Comparison of ENCODE assay signal across 1 cellular context in genomic region chr10:109931153-109931552, GRCh38.
TF ChIP-seq lines count a peak whose summit lies in the region.

No MANE protein-coding gene starts in this region.

TF ChIP-seq in GM23338, 12 proteins besides CTCF, POLR2A, EP300 and RAD21 (continued from another document):
- TF ChIP-seq, protein P1, sequence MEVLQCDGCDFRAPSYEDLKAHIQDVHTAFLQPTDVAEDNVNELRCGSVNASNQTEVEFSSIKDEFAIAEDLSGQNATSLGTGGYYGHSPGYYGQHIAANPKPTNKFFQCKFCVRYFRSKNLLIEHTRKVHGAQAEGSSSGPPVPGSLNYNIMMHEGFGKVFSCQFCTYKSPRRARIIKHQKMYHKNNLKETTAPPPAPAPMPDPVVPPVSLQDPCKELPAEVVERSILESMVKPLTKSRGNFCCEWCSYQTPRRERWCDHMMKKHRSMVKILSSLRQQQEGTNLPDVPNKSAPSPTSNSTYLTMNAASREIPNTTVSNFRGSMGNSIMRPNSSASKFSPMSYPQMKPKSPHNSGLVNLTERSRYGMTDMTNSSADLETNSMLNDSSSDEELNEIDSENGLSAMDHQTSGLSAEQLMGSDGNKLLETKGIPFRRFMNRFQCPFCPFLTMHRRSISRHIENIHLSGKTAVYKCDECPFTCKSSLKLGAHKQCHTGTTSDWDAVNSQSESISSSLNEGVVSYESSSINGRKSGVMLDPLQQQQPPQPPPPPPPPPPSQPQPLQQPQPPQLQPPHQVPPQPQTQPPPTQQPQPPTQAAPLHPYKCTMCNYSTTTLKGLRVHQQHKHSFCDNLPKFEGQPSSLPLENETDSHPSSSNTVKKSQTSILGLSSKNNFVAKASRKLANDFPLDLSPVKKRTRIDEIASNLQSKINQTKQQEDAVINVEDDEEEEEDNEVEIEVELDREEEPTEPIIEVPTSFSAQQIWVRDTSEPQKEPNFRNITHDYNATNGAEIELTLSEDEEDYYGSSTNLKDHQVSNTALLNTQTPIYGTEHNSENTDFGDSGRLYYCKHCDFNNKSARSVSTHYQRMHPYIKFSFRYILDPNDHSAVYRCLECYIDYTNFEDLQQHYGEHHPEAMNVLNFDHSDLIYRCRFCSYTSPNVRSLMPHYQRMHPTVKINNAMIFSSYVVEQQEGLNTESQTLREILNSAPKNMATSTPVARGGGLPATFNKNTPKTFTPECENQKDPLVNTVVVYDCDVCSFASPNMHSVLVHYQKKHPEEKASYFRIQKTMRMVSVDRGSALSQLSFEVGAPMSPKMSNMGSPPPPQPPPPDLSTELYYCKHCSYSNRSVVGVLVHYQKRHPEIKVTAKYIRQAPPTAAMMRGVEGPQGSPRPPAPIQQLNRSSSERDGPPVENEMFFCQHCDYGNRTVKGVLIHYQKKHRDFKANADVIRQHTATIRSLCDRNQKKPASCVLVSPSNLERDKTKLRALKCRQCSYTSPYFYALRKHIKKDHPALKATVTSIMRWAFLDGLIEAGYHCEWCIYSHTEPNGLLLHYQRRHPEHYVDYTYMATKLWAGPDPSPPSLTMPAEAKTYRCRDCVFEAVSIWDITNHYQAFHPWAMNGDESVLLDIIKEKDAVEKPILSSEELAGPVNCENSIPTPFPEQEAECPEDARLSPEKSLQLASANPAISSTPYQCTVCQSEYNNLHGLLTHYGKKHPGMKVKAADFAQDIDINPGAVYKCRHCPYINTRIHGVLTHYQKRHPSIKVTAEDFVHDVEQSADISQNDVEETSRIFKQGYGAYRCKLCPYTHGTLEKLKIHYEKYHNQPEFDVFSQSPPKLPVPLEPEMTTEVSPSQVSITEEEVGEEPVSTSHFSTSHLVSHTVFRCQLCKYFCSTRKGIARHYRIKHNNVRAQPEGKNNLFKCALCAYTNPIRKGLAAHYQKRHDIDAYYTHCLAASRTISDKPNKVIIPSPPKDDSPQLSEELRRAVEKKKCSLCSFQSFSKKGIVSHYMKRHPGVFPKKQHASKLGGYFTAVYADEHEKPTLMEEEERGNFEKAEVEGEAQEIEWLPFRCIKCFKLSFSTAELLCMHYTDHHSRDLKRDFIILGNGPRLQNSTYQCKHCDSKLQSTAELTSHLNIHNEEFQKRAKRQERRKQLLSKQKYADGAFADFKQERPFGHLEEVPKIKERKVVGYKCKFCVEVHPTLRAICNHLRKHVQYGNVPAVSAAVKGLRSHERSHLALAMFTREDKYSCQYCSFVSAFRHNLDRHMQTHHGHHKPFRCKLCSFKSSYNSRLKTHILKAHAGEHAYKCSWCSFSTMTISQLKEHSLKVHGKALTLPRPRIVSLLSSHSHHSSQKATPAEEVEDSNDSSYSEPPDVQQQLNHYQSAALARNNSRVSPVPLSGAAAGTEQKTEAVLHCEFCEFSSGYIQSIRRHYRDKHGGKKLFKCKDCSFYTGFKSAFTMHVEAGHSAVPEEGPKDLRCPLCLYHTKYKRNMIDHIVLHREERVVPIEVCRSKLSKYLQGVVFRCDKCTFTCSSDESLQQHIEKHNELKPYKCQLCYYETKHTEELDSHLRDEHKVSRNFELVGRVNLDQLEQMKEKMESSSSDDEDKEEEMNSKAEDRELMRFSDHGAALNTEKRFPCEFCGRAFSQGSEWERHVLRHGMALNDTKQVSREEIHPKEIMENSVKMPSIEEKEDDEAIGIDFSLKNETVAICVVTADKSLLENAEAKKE (CRISPR knock-in tag; IDR thresholded peaks at IDR 0.05) = no peak
- TF ChIP-seq ZNF331 (CRISPR knock-in tag; IDR thresholded peaks at IDR 0.05; ENCODE audit: low read depth) (no peak), EZH2phosphoT487 (IDR thresholded peaks at IDR 0.05; ENCODE audit: unreplicated experiment) (no peak)
